In genomic region chr16:66629856-66630255, GRCh38 we compare ENCODE assay signal across 33 cellular contexts. TPM values are rescaled to one million over a fixed set of nuclear protein-coding genes. Genes with fewer than 3 reads are reported as not detected.
"Had no signal": no experiment of that assay in that cellular context is flagged by ENCODE, and none has a peak within 500 bp of the region (broad histone marks: within the 10 kb centered on the region; RNA-seq: fewer than 3 reads in every experiment).

No MANE protein-coding gene starts in this region.

- H3K27ac Mint-ChIP-seq: naive thymus-derived CD8-positive, alpha-beta T cell; natural killer cell treated with Interleukin-12 subunit alpha and Interleukin-12 subunit beta and Interleukin-15 and Interleukin-18, amount 100 ng/mL, for 72 hours; nephron progenitor cell; progenitor cell of endocrine pancreas; stimulated activated naive B cell treated with anti-CD40 and anti-IgM and Interleukin-4, amounts not matched to agents 10 μg/mL and 1 μg/mL and 100 μg/mL, for 72 hours; stimulated activated naive CD8-positive, alpha-beta T cell treated with anti-CD3 and anti-CD28 coated beads, Interleukin-15, Interleukin-2, amounts not matched to agents 100 ng/mL and 50 ng/mL, for 24 hours had no signal

- H3K27me3 ChIP-seq: neutrophil, pancreas, spleen, stomach, thyroid gland, tibial nerve, upper lobe of left lung, vagina had no signal

- H3K4me3 Mint-ChIP-seq: naive thymus-derived CD8-positive, alpha-beta T cell; natural killer cell treated with Interleukin-12 subunit alpha and Interleukin-12 subunit beta and Interleukin-15 and Interleukin-18, amount 100 ng/mL, for 72 hours; nephron progenitor cell; neural crest cell; stimulated activated naive B cell treated with anti-CD40 and anti-IgM and Interleukin-4, amounts not matched to agents 10 μg/mL and 1 μg/mL and 100 μg/mL, for 72 hours; stimulated activated naive CD8-positive, alpha-beta T cell treated with anti-CD3 and anti-CD28 coated beads, Interleukin-15, Interleukin-2, amounts not matched to agents 100 ng/mL and 50 ng/mL, for 24 hours had no signal

- H3K9me3 Mint-ChIP-seq: naive thymus-derived CD8-positive, alpha-beta T cell; natural killer cell treated with Interleukin-12 subunit alpha and Interleukin-12 subunit beta and Interleukin-15 and Interleukin-18, amount 100 ng/mL, for 72 hours; neural crest cell; stimulated activated naive B cell treated with anti-CD40 and anti-IgM and Interleukin-4, amounts not matched to agents 10 μg/mL and 1 μg/mL and 100 μg/mL, for 72 hours; stimulated activated naive CD8-positive, alpha-beta T cell treated with anti-CD3 and anti-CD28 coated beads, Interleukin-15, Interleukin-2, amounts not matched to agents 100 ng/mL and 50 ng/mL, for 24 hours had no signal

- DNase-seq: naive thymus-derived CD8-positive, alpha-beta T cell; nephron progenitor cell; nucleus accumbens; pancreas; psoas muscle; right cardiac atrium; stimulated activated CD4-positive, alpha-beta T cell treated with anti-CD3 and anti-CD28 coated beads, Interleukin-12 subunit alpha, Interleukin-12 subunit beta, amount 100 ng/mL, for 4 hours; stimulated activated CD4-positive, alpha-beta T cell treated with anti-CD3 and anti-CD28 coated beads, Interleukin-1b, Interleukin-23, amount 100 ng/mL, for 48 hours; stimulated activated CD4-positive, alpha-beta T cell treated with anti-CD3 and anti-CD28 coated beads, Interleukin-4, amount 100 ng/mL, for 1 hour; stimulated activated CD4-positive, alpha-beta T cell treated with anti-CD3 and anti-CD28 coated beads, Interleukin-4, amount 100 ng/mL, for 4 hours; stimulated activated CD8-positive, alpha-beta memory T cell treated with anti-CD3 and anti-CD28 coated beads, Interleukin-4, amount 100 ng/mL, for 48 hours; stimulated activated naive B cell treated with anti-CD40 and anti-IgM and Interleukin-4, amounts not matched to agents 10 μg/mL and 1 μg/mL and 100 μg/mL, for 72 hours; stimulated activated naive CD4-positive, alpha-beta T cell treated with Interleukin-2 at 50 U/mL for 16 hours; stomach; thyroid gland; trophoblast cell; upper lobe of left lung had no signal

- ATAC-seq: naive thymus-derived CD8-positive, alpha-beta T cell; natural killer cell treated with Interleukin-12 subunit alpha and Interleukin-12 subunit beta and Interleukin-15 and Interleukin-18, amount 100 ng/mL, for 72 hours; pancreas; psoas muscle; right cardiac atrium; sciatic nerve; stimulated activated naive B cell treated with anti-CD40 and anti-IgM and Interleukin-4, amounts not matched to agents 10 μg/mL and 1 μg/mL and 100 μg/mL, for 72 hours had no signal

- H3K4me3 ChIP-seq: pancreas, psoas muscle, skin epidermis, smooth muscle cell, spleen, stomach, thoracic aorta, thyroid gland, tibial nerve, upper lobe of left lung, vagina had no signal

- H3K27me3 Mint-ChIP-seq: natural killer cell treated with Interleukin-12 subunit alpha and Interleukin-12 subunit beta and Interleukin-15 and Interleukin-18, amount 100 ng/mL, for 72 hours; progenitor cell of endocrine pancreas; stimulated activated naive CD8-positive, alpha-beta T cell treated with anti-CD3 and anti-CD28 coated beads, Interleukin-15, Interleukin-2, amounts not matched to agents 100 ng/mL and 50 ng/mL, for 24 hours had no signal

- H3K36me3 Mint-ChIP-seq: natural killer cell treated with Interleukin-12 subunit alpha and Interleukin-12 subunit beta and Interleukin-15 and Interleukin-18, amount 100 ng/mL, for 72 hours had no signal

- H3K4me1 Mint-ChIP-seq: naive thymus-derived CD8-positive, alpha-beta T cell; neural crest cell; stimulated activated naive B cell treated with anti-CD40 and anti-IgM and Interleukin-4, amounts not matched to agents 10 μg/mL and 1 μg/mL and 100 μg/mL, for 72 hours had no signal

- H3K36me3 ChIP-seq: pancreas, spleen, thoracic aorta, thyroid gland, upper lobe of left lung, vagina had no signal

RNA-seq across cellular contexts. Expression of gene CMTM2, which starts 50.6 kb away (rescaled TPM):
- total RNA-seq: osteocyte, progenitor cell of endocrine pancreas, psoas muscle, renal cortical epithelial cell, smooth muscle cell, stomach, subcutaneous adipose tissue, tibial nerve, ureter, vagina had no signal
